Comparison of ENCODE assay signal across 11 cellular contexts in the genomic region with DNA sequence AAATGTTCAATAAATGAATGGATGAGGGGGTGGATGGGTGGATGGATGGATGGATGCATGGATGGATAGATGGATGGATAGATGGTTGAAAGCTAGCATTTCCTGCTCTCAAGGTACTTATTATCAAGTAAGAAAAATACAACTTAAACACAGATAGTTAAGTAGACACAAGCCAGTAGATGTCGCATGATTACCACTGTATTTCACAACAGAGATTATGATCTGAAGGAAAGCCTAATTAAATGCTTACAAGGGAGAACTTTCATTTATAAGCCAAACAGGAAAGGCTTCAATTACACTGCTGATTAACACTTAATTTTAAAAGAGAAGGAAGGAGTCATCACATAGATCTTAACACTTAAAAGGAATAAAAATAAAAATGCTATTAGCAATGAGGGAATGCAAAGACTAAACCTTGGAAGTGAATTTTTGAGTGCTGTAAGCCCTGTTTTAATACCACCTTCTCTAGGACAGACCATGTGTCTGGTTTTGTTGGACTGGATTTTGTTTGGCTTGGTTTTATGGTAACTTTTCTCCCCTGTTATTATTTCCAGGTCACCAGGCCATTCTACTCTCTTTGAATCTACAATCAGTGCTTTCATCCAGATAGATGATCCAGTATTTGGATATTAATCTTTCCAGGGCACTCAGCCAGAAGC.
DNase-seq lines count a peak whose midpoint lies in the region; ATAC-seq and TF ChIP-seq lines count a peak whose summit lies in the region.
"Had no signal": no experiment of that assay in that cellular context is flagged by ENCODE, and none has a peak within 500 bp of the region (broad histone marks: within the 10 kb centered on the region; RNA-seq: fewer than 3 reads in every experiment).

No MANE protein-coding gene starts in this region.

- TF ChIP-seq CTCF in LNCAP (IDR thresholded peaks at IDR 0.05): peak; percentile 58
- TF ChIP-seq CTCF in cardiac fibroblast (IDR thresholded peaks at IDR 0.05; ENCODE audit: low read depth, low read length): no peak
- peak in 2 of 12 donors; percentile 6 to 14 for TF ChIP-seq CTCF in heart left ventricle (IDR thresholded peaks at IDR 0.05)

- H3K36me3 ChIP-seq in heart left ventricle: no peaks in the 10 kb centered on the region
- H3K36me3 ChIP-seq: cardiac muscle cell had no signal

- no peak overlapping the region for H3K27ac ChIP-seq in heart left ventricle
- H3K27ac ChIP-seq: cardiac muscle cell had no signal

- H3K4me1 ChIP-seq in heart left ventricle: peaks cover 0 to 4% (median 0%) of the 10 kb centered on the region in 12 donors

- H3K27me3 ChIP-seq in heart left ventricle: no peaks in the 10 kb centered on the region
- H3K27me3 ChIP-seq: cardiac muscle cell had no signal

- intact Hi-C loops in heart left ventricle (cut with DNase I): loop anchor here in 1 of 10 donors (10.0 kb wide), 1 partner anchor 66 kb away; no protein-coding TSS in a partner anchor

- no peak overlapping the region for H3K4me3 ChIP-seq in cardiac fibroblast (replicated peaks in 1 of 2; ENCODE audit: low read depth in 2 of 2, low read length in 2 of 2)
- no peak overlapping the region for H3K4me3 ChIP-seq in heart left ventricle
- H3K4me3 ChIP-seq: cardiac muscle cell had no signal

- ATAC-seq in heart left ventricle (no peak), GM21367 (IDR thresholded peaks at IDR 0.05; ENCODE audit: unreplicated experiment) (no peak)

- peaks cover 0 to 12% (median 0%) of the 10 kb centered on the region in 12 donors for H3K9me3 ChIP-seq in heart left ventricle

- DNase-seq in EH (ENCODE audit: low read depth) (peak; percentile 57), cardiac fibroblast (ENCODE audit: low read depth in 2 of 2) (peak; percentile 6 to 27), renal cortical epithelial cell (ENCODE audit: low read depth) (peak; percentile 28), dedifferentiated amniotic fluid mesenchymal stem cell (ENCODE audit: extremely low spot score) (no peak), heart left ventricle (no peak)
- DNase-seq: NCI-H2081 treated with DMSO at 0.1 percent for 48 hours, retina, T-helper 1 cell had no signal

- 50 to 74% (median 59%) methylated on average over 1 of the region's 1 CpG for WGBS in heart left ventricle, 4 donors

- TF ChIP-seq POLR2A in heart left ventricle (IDR thresholded peaks at IDR 0.05): no peak

Comparison
In these comparisons a context has a peak if more than half of its experiments do, and no peak if none do; other contexts are left out.
1. DNase-seq: peak in EH (single experiment), cardiac fibroblast (2 of 2) and renal cortical epithelial cell (single experiment); none in dedifferentiated amniotic fluid mesenchymal stem cell (single experiment) and heart left ventricle (0 of 5).